8 cellular contexts compared by ENCODE assay signal in genomic region chr4:150209140-150209829, GRCh38.
DNase-seq lines count a peak whose midpoint lies in the region; ATAC-seq and TF ChIP-seq lines count a peak whose summit lies in the region.

No MANE protein-coding gene starts in this region.

- no peaks in the 10 kb centered on the region for H3K9me3 Mint-ChIP-seq in activated B cell treated with CpG ODN at 0.5 μM for 24 hours

- no peak overlapping the region for H3K4me3 Mint-ChIP-seq in activated B cell treated with CpG ODN at 0.5 μM for 24 hours

- intact Hi-C loops in activated B cell treated with CpG ODN at 0.5 μM for 24 hours (cut with micrococcal nuclease) = loop anchor here (1.0 kb wide), 4 partner anchors 130 to 228 kb away; no protein-coding TSS in a partner anchor

- H3K4me3 ChIP-seq in AG10803 (ENCODE audit: low read length) (no peak overlapping the region), GM12875 (ENCODE audit: low read depth, low read length) (no peak overlapping the region), right atrium auricular region (no peak overlapping the region)

- H3K4me1 Mint-ChIP-seq in activated B cell treated with CpG ODN at 0.5 μM for 24 hours = no peaks in the 10 kb centered on the region

- POLR2A ChIA-PET in activated B cell treated with CpG ODN at 0.5 μM for 24 hours (lab: Charles Lee) = interaction anchor here (0.8 kb wide), 1 partner anchor 127 kb away, joined by 5 read pairs; no protein-coding TSS in a partner anchor

- H3K27ac ChIP-seq in right atrium auricular region = no peak overlapping the region

- ATAC-seq in activated B cell treated with CpG ODN at 0.5 μM for 24 hours (ENCODE audit: low read depth) (no peak), HG03159 (IDR thresholded peaks at IDR 0.05; ENCODE audit: unreplicated experiment) (no peak), GM21825 (IDR thresholded peaks at IDR 0.05; ENCODE audit: unreplicated experiment) (no peak)

- TF ChIP-seq CTCF in AG10803 (conservative IDR thresholded peaks at IDR 0.05; ENCODE audit: low read length) = peak; percentile 62
- TF ChIP-seq CTCF in GM12875 (IDR thresholded peaks at IDR 0.05; ENCODE audit: borderline replicate concordance, insufficient read depth, low read depth, low read length) = peak; percentile 48; the same call in 1 of the 2 replicates
- TF ChIP-seq CTCF in activated B cell treated with CpG ODN at 0.5 μM for 24 hours (IDR thresholded peaks at IDR 0.05) = no peak
- TF ChIP-seq CTCF in right atrium auricular region (IDR thresholded peaks at IDR 0.05) = peak; percentile 24 to 68

- TF ChIP-seq RAD21 in Ishikawa (IDR thresholded peaks at IDR 0.05; ENCODE audit: low read depth) = peak; percentile 75

- no peak for TF ChIP-seq EP300 in Ishikawa (IDR thresholded peaks at IDR 0.05; ENCODE audit: borderline replicate concordance)

- H3K9me3 ChIP-seq in right atrium auricular region = no peaks in the 10 kb centered on the region

- CTCF ChIA-PET in activated B cell treated with CpG ODN at 0.5 μM for 24 hours (lab: Charles Lee) = interaction anchor here (0.9 to 4.5 kb wide), 13 partner anchors 9 to 236 kb away, joined by 3 to 142 read pairs (median 4); no protein-coding TSS in a partner anchor

- H3K27me3 Mint-ChIP-seq in activated B cell treated with CpG ODN at 0.5 μM for 24 hours = peaks cover 3% of the 10 kb centered on the region

- H3K27me3 ChIP-seq in right atrium auricular region = no peaks in the 10 kb centered on the region

- peaks cover 0 to 23% of the 10 kb centered on the region in 2 donors for H3K4me1 ChIP-seq in right atrium auricular region

- H3K36me3 Mint-ChIP-seq in activated B cell treated with CpG ODN at 0.5 μM for 24 hours (ENCODE audit: low read depth) = no peaks in the 10 kb centered on the region

- H3K36me3 ChIP-seq in right atrium auricular region = no peaks in the 10 kb centered on the region

- DNase-seq in AG10803 (ENCODE audit: low read depth) (peak; percentile 64), activated B cell treated with CpG ODN at 0.5 μM for 24 hours (peak; percentile 25), right atrium auricular region (ENCODE audit: low spot score) (no peak)
- peak; percentile 58 for DNase-seq in stimulated activated CD8-positive, alpha-beta memory T cell treated with anti-CD3 and anti-CD28 coated beads, Interleukin-4, amount 100 ng/mL, for 48 hours

- H3K27ac Mint-ChIP-seq in activated B cell treated with CpG ODN at 0.5 μM for 24 hours = no peak overlapping the region

TF ChIP-seq in Ishikawa, 13 proteins besides CTCF, POLR2A, EP300 and RAD21:
- no peak for TF ChIP-seq CEBPB (IDR thresholded peaks at IDR 0.05)
- TF ChIP-seq USF1 (IDR thresholded peaks at IDR 0.05) = no peak
- TF ChIP-seq REST (IDR thresholded peaks at IDR 0.05; ENCODE audit: low read depth) = no peak
- TF ChIP-seq CREB1 (IDR thresholded peaks at IDR 0.05; ENCODE audit: low read depth) = no peak
- no peak for TF ChIP-seq TAF1 (IDR thresholded peaks at IDR 0.05; ENCODE audit: low read depth)
- TF ChIP-seq MAX (IDR thresholded peaks at IDR 0.05) = no peak
- no peak for TF ChIP-seq NFIC (IDR thresholded peaks at IDR 0.05)
- no peak for TF ChIP-seq YY1 (IDR thresholded peaks at IDR 0.05; ENCODE audit: low read depth)
- TF ChIP-seq TCF12 (IDR thresholded peaks at IDR 0.05; ENCODE audit: low read depth) = no peak
- no peak for TF ChIP-seq FOXM1 (IDR thresholded peaks at IDR 0.05; ENCODE audit: borderline replicate concordance, low read depth)
- TF ChIP-seq EGR1 (IDR thresholded peaks at IDR 0.05) = no peak
